19 cellular contexts compared by ENCODE assay signal in genomic region chr9:16445141-16445920, GRCh38.
DNase-seq lines count a peak whose midpoint lies in the region; ATAC-seq and TF ChIP-seq lines count a peak whose summit lies in the region.
"Had no signal": no experiment of that assay in that cellular context is flagged by ENCODE, and none has a peak within 500 bp of the region (broad histone marks: within the 10 kb centered on the region; RNA-seq: fewer than 3 reads in every experiment).

No MANE protein-coding gene starts in this region.

- no peak overlapping the region for H3K4me3 ChIP-seq in right atrium auricular region
- H3K4me3 ChIP-seq: cardiac muscle cell had no signal

- H3K36me3 ChIP-seq in right atrium auricular region, result no peaks in the 10 kb centered on the region
- H3K36me3 ChIP-seq: cardiac muscle cell had no signal

- H3K4me1 ChIP-seq in right atrium auricular region, result no peaks in the 10 kb centered on the region

- TF ChIP-seq CTCF in right atrium auricular region (IDR thresholded peaks at IDR 0.05), result no peak

- H3K36me3 Mint-ChIP-seq in immature natural killer cell, result no peaks in the 10 kb centered on the region
- H3K36me3 Mint-ChIP-seq: CD4-positive, CD25-positive, alpha-beta regulatory T cell had no signal

- H3K4me3 Mint-ChIP-seq in immature natural killer cell, result no peak overlapping the region
- H3K4me3 Mint-ChIP-seq: activated naive CD4-positive, alpha-beta T cell treated with anti-CD3 and anti-CD28 coated beads for 36 hours; CD4-positive, CD25-positive, alpha-beta regulatory T cell; T-helper 1 cell treated with Interleukin-12 subunit alpha and Interleukin-12 subunit beta and Interleukin-4 antibody, amounts not matched to agents 30 μg/mL and 1 μg/mL, for 36 hours had no signal

- H3K27ac Mint-ChIP-seq in immature natural killer cell, result no peak overlapping the region
- H3K27ac Mint-ChIP-seq: activated naive CD4-positive, alpha-beta T cell treated with anti-CD3 and anti-CD28 coated beads for 36 hours; CD4-positive, CD25-positive, alpha-beta regulatory T cell; T-helper 1 cell treated with Interleukin-12 subunit alpha and Interleukin-12 subunit beta and Interleukin-4 antibody, amounts not matched to agents 30 μg/mL and 1 μg/mL, for 36 hours had no signal

- H3K27me3 Mint-ChIP-seq in immature natural killer cell (ENCODE audit: low read depth in 3 of 3), result no peaks in the 10 kb centered on the region
- H3K27me3 Mint-ChIP-seq: CD4-positive, CD25-positive, alpha-beta regulatory T cell had no signal

- no peaks in the 10 kb centered on the region for H3K9me3 Mint-ChIP-seq in immature natural killer cell
- H3K9me3 Mint-ChIP-seq: activated naive CD4-positive, alpha-beta T cell treated with anti-CD3 and anti-CD28 coated beads for 36 hours had no signal

- no peak overlapping the region for H3K27ac ChIP-seq in right atrium auricular region
- H3K27ac ChIP-seq: cardiac muscle cell, KMS-11 had no signal

- H3K4me1 Mint-ChIP-seq in immature natural killer cell, result peaks cover 0 to 9% of the 10 kb centered on the region in 2 donors
- H3K4me1 Mint-ChIP-seq: CD4-positive, CD25-positive, alpha-beta regulatory T cell had no signal

- H3K27me3 ChIP-seq in right atrium auricular region, result no peaks in the 10 kb centered on the region

- H3K9me3 ChIP-seq in right atrium auricular region, result no peaks in the 10 kb centered on the region

- DNase-seq in EL, result peak; percentile 48
- peak; percentile 52 for DNase-seq in NCI-H1092 treated with DMSO at 0.1 percent for 48 hours (lab: John Stamatoyannopoulos, UW)
- DNase-seq in medulla oblongata (ENCODE audit: extremely low spot score), result peak; percentile 21
- no peak for DNase-seq in right atrium auricular region (ENCODE audit: low spot score)
- no peak for DNase-seq in activated effector memory CD4-positive, alpha-beta T cell treated with Interleukin-2 at 50 U/mL for 16 hours
- DNase-seq in SKM-1 treated with dmso at 0.1 percent for 144 hours (lab: John Stamatoyannopoulos, UW; ENCODE audit: unreplicated experiment), result no peak
- DNase-seq in immature natural killer cell, result no peak
- DNase-seq: activated CD4-positive, alpha-beta T cell treated with anti-CD3 and anti-CD28 coated beads for 1 hour; activated naive CD4-positive, alpha-beta T cell treated with anti-CD3 and anti-CD28 coated beads for 36 hours; CD4-positive, CD25-positive, alpha-beta regulatory T cell; effector CD4-positive, alpha-beta T cell; head of caudate nucleus; kidney; NCI-H187; stimulated activated naive CD8-positive, alpha-beta T cell treated with anti-CD3 and anti-CD28 coated beads, Interleukin-15, Interleukin-2, amounts not matched to agents 100 U/mL and 50 U/mL, for 24 hours had no signal

- peak; percentile 65 for ATAC-seq in esophagus mucosa
- ATAC-seq: stimulated activated naive CD8-positive, alpha-beta T cell treated with anti-CD3 and anti-CD28 coated beads, Interleukin-15, Interleukin-2, amounts not matched to agents 100 U/mL and 50 U/mL, for 24 hours had no signal

Comparison
In these comparisons a context has a peak if more than half of its experiments do, and no peak if none do; other contexts are left out.
1. DNase-seq: peak in EL (single experiment), NCI-H1092 treated with DMSO at 0.1 percent for 48 hours (single experiment) and medulla oblongata (single experiment); none in right atrium auricular region (single experiment), activated effector memory CD4-positive, alpha-beta T cell treated with Interleukin-2 at 50 U/mL for 16 hours (single experiment), SKM-1 treated with dmso at 0.1 percent for 144 hours (single experiment) and immature natural killer cell (0 of 3).